In the genomic region with DNA sequence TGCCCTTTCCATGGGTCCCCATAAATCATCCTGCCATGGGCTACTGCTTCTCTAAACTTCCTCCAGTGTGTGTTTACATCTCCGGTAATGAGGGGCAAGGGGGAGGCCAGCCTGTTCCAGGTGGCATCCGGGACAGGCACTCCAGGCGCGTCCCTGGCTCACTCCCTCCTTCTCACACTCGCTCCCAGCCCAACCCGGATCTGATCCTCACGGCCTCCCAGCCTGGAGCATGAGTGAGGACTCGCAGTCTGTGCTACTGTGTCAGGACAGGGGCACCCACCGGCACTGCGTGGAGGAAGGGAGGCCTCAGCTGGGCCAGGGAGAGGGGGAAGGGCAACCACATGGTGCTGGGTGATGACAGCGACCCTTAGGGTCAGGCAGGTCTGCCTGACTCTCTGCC, we compare ENCODE assay signal across 15 cellular contexts.
"Had no signal": no experiment of that assay in that cellular context is flagged by ENCODE, and none has a peak within 500 bp of the region (broad histone marks: within the 10 kb centered on the region; RNA-seq: fewer than 3 reads in every experiment).

No MANE protein-coding gene starts in this region.

- FAIRE-seq: colon, endothelial cell of umbilical vein, pancreas had no signal

- H3K27me3 ChIP-seq: cardiac muscle cell, heart left ventricle, left lung, pancreas had no signal

- H3K36me3 ChIP-seq: cardiac muscle cell, heart left ventricle, left lung, pancreas had no signal

- H3K27ac ChIP-seq: cardiac muscle cell, heart left ventricle, left lung, pancreas had no signal

- H3K4me1 ChIP-seq: left lung had no signal

- H3K4me3 ChIP-seq: cardiac muscle cell, heart left ventricle, left lung, pancreas, smooth muscle cell had no signal

- ATAC-seq: activated CD8-positive, alpha-beta T cell treated with anti-CD3 and anti-CD28 coated beads for 36 hours; heart left ventricle; left lung; pancreas; stimulated activated memory B cell treated with anti-CD40 and anti-IgM and Interleukin-4, amounts not matched to agents 10 μg/mL and 1 μg/mL and 100 μg/mL, for 72 hours had no signal

- H3K9me3 ChIP-seq: heart left ventricle, left lung, pancreas had no signal

- DNase-seq: activated CD4-positive, alpha-beta T cell treated with anti-CD3 and anti-CD28 coated beads for 4 hours; activated CD8-positive, alpha-beta memory T cell treated with anti-CD3 and anti-CD28 coated beads, Interleukin-2, amount 50 U/mL, for 48 hours; activated CD8-positive, alpha-beta T cell treated with anti-CD3 and anti-CD28 coated beads for 36 hours; activated naive CD4-positive, alpha-beta T cell; foreskin melanocyte; left lung; pancreas; T-helper 9 cell; trophoblast cell had no signal
